1 cellular context compared by ENCODE assay signal in genomic region chr1:1399187-1399869, GRCh38.
A peak's percentile ranks its signal among the peaks of the same experiment; 100 is the strongest.
TF ChIP-seq lines count a peak whose summit lies in the region.

Gene CCNL2 (minus strand): TSS chr1:1399335. CDS start chr1:1399306, 29 bp downstream.

TF ChIP-seq in HepG2, 621 proteins besides CTCF, POLR2A, EP300 and RAD21 (continued from another document and continues in another):
- peak; percentile 90 for TF ChIP-seq ZNF574 (CRISPR knock-in tag; IDR thresholded peaks at IDR 0.05)
- peak; percentile 95; the same call in 1 of the 2 replicates for TF ChIP-seq HOXA3 (CRISPR knock-in tag; IDR thresholded peaks at IDR 0.05)
- peak; percentile 77; the same call in 1 of the 2 replicates for TF ChIP-seq ZNF589 (CRISPR knock-in tag; conservative IDR thresholded peaks at IDR 0.05)
- no peak for TF ChIP-seq XBP1 (CRISPR knock-in tag; IDR thresholded peaks at IDR 0.05)
- TF ChIP-seq TMF1 (CRISPR knock-in tag; IDR thresholded peaks at IDR 0.05; ENCODE audit: low read depth): 0 out of 2 replicates have a peak, but pooled peaks have one; percentile 54
- peak; percentile 65 for TF ChIP-seq ZNF850 (CRISPR knock-in tag; conservative IDR thresholded peaks at IDR 0.05)
- peak; percentile 73; the same call in 1 of the 2 replicates for TF ChIP-seq ZBTB3 (CRISPR knock-in tag; IDR thresholded peaks at IDR 0.05; ENCODE audit: borderline replicate concordance, low read depth)
- TF ChIP-seq SIN3A (IDR thresholded peaks at IDR 0.05; ENCODE audit: borderline replicate concordance, low read depth, low read length): peak; percentile 94; the same call in 1 of the 2 replicates
- 0 out of 2 replicates have a peak, but pooled peaks have one; percentile 31 for TF ChIP-seq ZNF678 (CRISPR knock-in tag; IDR thresholded peaks at IDR 0.05)
- TF ChIP-seq SIN3B (IDR thresholded peaks at IDR 0.05; ENCODE audit: low read length): no peak
- TF ChIP-seq NR0B2 (CRISPR knock-in tag; IDR thresholded peaks at IDR 0.05): peak; percentile 19; the same call in 1 of the 2 replicates
- TF ChIP-seq HBP1 (CRISPR knock-in tag; IDR thresholded peaks at IDR 0.05; ENCODE audit: low read depth): 0 out of 2 replicates have a peak, but pooled peaks have one; percentile 25
- peak; percentile 77; the same call in 1 of the 2 replicates for TF ChIP-seq ZNF510 (CRISPR knock-in tag; IDR thresholded peaks at IDR 0.05; ENCODE audit: low read depth)
- TF ChIP-seq SRSF1 (optimal IDR thresholded peaks at IDR 0.05; ENCODE audit: low read depth, low read length): peak; percentile 70
- no peak for TF ChIP-seq ATF6 (CRISPR knock-in tag; conservative IDR thresholded peaks at IDR 0.05)
- peak; percentile 85 for TF ChIP-seq ZHX2 (IDR thresholded peaks at IDR 0.05; ENCODE audit: low read depth)
- no peak for TF ChIP-seq ZHX2 (CRISPR knock-in tag; IDR thresholded peaks at IDR 0.05; ENCODE audit: borderline replicate concordance)
- no peak for TF ChIP-seq IRF1 (CRISPR knock-in tag; IDR thresholded peaks at IDR 0.05; ENCODE audit: low read depth)
- 0 out of 2 replicates have a peak, but pooled peaks have one; percentile 62 for TF ChIP-seq ZNF713 (CRISPR knock-in tag; IDR thresholded peaks at IDR 0.05)
- 0 out of 2 replicates have a peak, but pooled peaks have one; percentile 33 for TF ChIP-seq ZKSCAN8 (CRISPR knock-in tag; IDR thresholded peaks at IDR 0.05; ENCODE audit: borderline replicate concordance)
- no peak for TF ChIP-seq ZBTB44 (CRISPR knock-in tag; IDR thresholded peaks at IDR 0.05)
- TF ChIP-seq HOXA5 (CRISPR knock-in tag; IDR thresholded peaks at IDR 0.05): peak; percentile 40; the same call in 1 of the 2 replicates
- peak; percentile 57; the same call in 1 of the 2 replicates for TF ChIP-seq KDM5B (CRISPR knock-in tag; IDR thresholded peaks at IDR 0.05; ENCODE audit: borderline replicate concordance)
- no peak for TF ChIP-seq ZNF234 (CRISPR knock-in tag; conservative IDR thresholded peaks at IDR 0.05)
- peak; percentile 46; the same call in 1 of the 2 replicates for TF ChIP-seq ZNF543 (CRISPR knock-in tag; IDR thresholded peaks at IDR 0.05)
- TF ChIP-seq ZFP82 (CRISPR knock-in tag; IDR thresholded peaks at IDR 0.05; ENCODE audit: borderline replicate concordance): no peak
- TF ChIP-seq CSRNP2 (CRISPR knock-in tag; conservative IDR thresholded peaks at IDR 0.05; ENCODE audit: low read depth): no peak
- TF ChIP-seq ZNF331 (CRISPR knock-in tag; IDR thresholded peaks at IDR 0.05): peak; percentile 8; the same call in 1 of the 2 replicates
- TF ChIP-seq KDM4B (CRISPR knock-in tag; IDR thresholded peaks at IDR 0.05): peak; percentile 77; the same call in 1 of the 2 replicates
- TF ChIP-seq ZNF710 (CRISPR knock-in tag; IDR thresholded peaks at IDR 0.05; ENCODE audit: borderline replicate concordance): 0 out of 2 replicates have a peak, but pooled peaks have one; percentile 13
- peak; percentile 28; the same call in 1 of the 2 replicates for TF ChIP-seq RARA (CRISPR knock-in tag; IDR thresholded peaks at IDR 0.05)
- peak; percentile 83 for TF ChIP-seq IRF2 (CRISPR knock-in tag; IDR thresholded peaks at IDR 0.05)
- peak; percentile 92 for TF ChIP-seq THAP11 (CRISPR knock-in tag; IDR thresholded peaks at IDR 0.05)
- TF ChIP-seq PCBP1 (IDR thresholded peaks at IDR 0.05; ENCODE audit: borderline replicate concordance, low read depth, low read length): peak; percentile 28; the same call in 1 of the 2 replicates
- TF ChIP-seq ZNF792 (CRISPR knock-in tag; IDR thresholded peaks at IDR 0.05): 0 out of 2 replicates have a peak, but pooled peaks have one; percentile 42
- TF ChIP-seq TEAD3 (CRISPR knock-in tag; optimal IDR thresholded peaks at IDR 0.05; ENCODE audit: borderline replicate concordance): no peak
- no peak for TF ChIP-seq ZNF781 (CRISPR knock-in tag; IDR thresholded peaks at IDR 0.05; ENCODE audit: borderline replicate concordance, not compliant biosample characterization)
- TF ChIP-seq SRSF4 (IDR thresholded peaks at IDR 0.05; ENCODE audit: low read depth, low read length, poor library complexity, severe bottlenecking): no peak
- peak; percentile 97 for TF ChIP-seq SP4 (CRISPR knock-in tag; IDR thresholded peaks at IDR 0.05)
